Comparison of ENCODE assay signal across 10 cellular contexts in the genomic region with DNA sequence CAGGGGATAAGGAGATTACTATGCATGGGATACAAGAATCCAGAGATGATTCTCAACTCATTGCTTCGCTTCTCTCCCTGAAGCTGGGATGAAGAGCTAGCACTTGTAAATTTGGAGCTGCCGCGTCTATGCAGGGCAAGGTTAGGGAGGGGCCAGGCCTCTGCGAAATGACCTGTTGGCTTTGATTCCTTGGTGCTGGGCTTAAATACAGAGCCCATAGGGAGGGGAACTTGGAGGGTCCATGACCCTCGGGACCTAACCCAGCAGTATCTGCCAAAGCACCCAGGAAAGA. TPM values are rescaled to one million over a fixed set of nuclear protein-coding genes. Genes with fewer than 3 reads are reported as not detected.
DNase-seq lines count a peak whose midpoint lies in the region; ATAC-seq and TF ChIP-seq lines count a peak whose summit lies in the region.
"Had no signal": no experiment of that assay in that cellular context is flagged by ENCODE, and none has a peak within 500 bp of the region (broad histone marks: within the 10 kb centered on the region; RNA-seq: fewer than 3 reads in every experiment).

No MANE protein-coding gene starts in this region.

- H3K9me3 Mint-ChIP-seq in activated CD4-positive, alpha-beta T cell treated with anti-CD3 and anti-CD28 coated beads, Interleukin-2, amount 10 ng/mL, durations not matched to agents 24 days and 14 days: no peaks in the 10 kb centered on the region
- H3K9me3 Mint-ChIP-seq in CD8-positive, alpha-beta T cell: no peaks in the 10 kb centered on the region
- H3K9me3 Mint-ChIP-seq: activated T-cell treated with anti-CD3 and anti-CD28 coated beads, Interleukin-2, amount 50 U/mL, for 24 hours had no signal

- 0 to 2% methylated on average over 4 to 5 of the region's 5 CpGs for WGBS in upper lobe of left lung, 2 donors

- H3K27me3 ChIP-seq in lower lobe of right lung (ENCODE audit: low read depth) (peaks cover 30% of the 10 kb centered on the region), upper lobe of left lung (peaks cover 0 to 17% (median 8%) of the 10 kb centered on the region in 4 donors)
- H3K27me3 ChIP-seq in CD8-positive, alpha-beta T cell (ENCODE audit: insufficient read depth, low read length): no peaks in the 10 kb centered on the region

- CTCF ChIA-PET in CD8-positive, alpha-beta T cell (lab: Charles Lee): interaction anchor here (0.9 kb wide), 1 partner anchor 11 kb away, joined by 3 read pairs; no protein-coding TSS in a partner anchor

- ATAC-seq in lower lobe of right lung: peak; percentile 17 to 20
- ATAC-seq in upper lobe of left lung (ENCODE audit: low FRiP score in 2 of 2): peak in 1 of 2 donors; percentile 13
- ATAC-seq in CD8-positive, alpha-beta T cell: no peak

- peak; percentile 41 for DNase-seq in activated CD4-positive, alpha-beta T cell treated with anti-CD3 and anti-CD28 coated beads, Interleukin-2, amount 10 ng/mL, durations not matched to agents 24 days and 14 days
- DNase-seq in activated CD4-positive, alpha-beta T cell treated with anti-CD3 and anti-CD28 coated beads, Interleukin-2, amount 50 U/mL, for 4 hours: no peak
- DNase-seq in cardiac fibroblast (ENCODE audit: low read depth in 2 of 2) (peak in 1 of 2 donors; percentile 60), lower lobe of right lung (no peak), upper lobe of left lung (no peak), ecto neural progenitor cell (ENCODE audit: low spot score) (no peak), NCI-H2107 treated with DMSO at 0.1 percent for 48 hours (lab: John Stamatoyannopoulos, UW; ENCODE audit: unreplicated experiment) (no peak)
- no peak for DNase-seq in CD8-positive, alpha-beta T cell
- DNase-seq: activated T-cell treated with anti-CD3 and anti-CD28 coated beads, Interleukin-2, amount 50 U/mL, for 24 hours had no signal

- H3K27ac Mint-ChIP-seq in activated CD4-positive, alpha-beta T cell treated with anti-CD3 and anti-CD28 coated beads, Interleukin-2, amount 10 ng/mL, durations not matched to agents 24 days and 14 days: no peak overlapping the region
- H3K27ac Mint-ChIP-seq in CD8-positive, alpha-beta T cell: no peak overlapping the region
- H3K27ac Mint-ChIP-seq: activated T-cell treated with anti-CD3 and anti-CD28 coated beads, Interleukin-2, amount 50 U/mL, for 24 hours had no signal

- no peak overlapping the region for H3K4me3 Mint-ChIP-seq in activated CD4-positive, alpha-beta T cell treated with anti-CD3 and anti-CD28 coated beads, Interleukin-2, amount 10 ng/mL, durations not matched to agents 24 days and 14 days
- H3K4me3 Mint-ChIP-seq in CD8-positive, alpha-beta T cell: no peak overlapping the region
- H3K4me3 Mint-ChIP-seq: activated T-cell treated with anti-CD3 and anti-CD28 coated beads, Interleukin-2, amount 50 U/mL, for 24 hours had no signal

- no peak for TF ChIP-seq CTCF in cardiac fibroblast (IDR thresholded peaks at IDR 0.05; ENCODE audit: low read depth, low read length)
- no peak for TF ChIP-seq CTCF in lower lobe of right lung (IDR thresholded peaks at IDR 0.05)
- TF ChIP-seq CTCF in upper lobe of left lung (IDR thresholded peaks at IDR 0.05): no peak
- TF ChIP-seq CTCF in CD8-positive, alpha-beta T cell (IDR thresholded peaks at IDR 0.05): no peak

- intact Hi-C loops in activated CD4-positive, alpha-beta T cell treated with anti-CD3 and anti-CD28 coated beads, Interleukin-2, amount 10 ng/mL, durations not matched to agents 24 days and 14 days (cut with micrococcal nuclease): no loop called here
- intact Hi-C loops in lower lobe of right lung (cut with DNase I): no loop called here
- intact Hi-C loops in CD8-positive, alpha-beta T cell (cut with DNase I, micrococcal nuclease): no loop called here

- no peaks in the 10 kb centered on the region for H3K9me3 ChIP-seq in lower lobe of right lung
- H3K9me3 ChIP-seq in upper lobe of left lung: no peaks in the 10 kb centered on the region
- no peaks in the 10 kb centered on the region for H3K9me3 ChIP-seq in CD8-positive, alpha-beta T cell (ENCODE audit: low read length)
- H3K9me3 ChIP-seq: BE2C had no signal

- H3K4me3 ChIP-seq in cardiac fibroblast (replicated peaks in 1 of 2; ENCODE audit: low read depth in 2 of 2, low read length in 2 of 2) (peak overlapping the region; percentile 47 to 49), lower lobe of right lung (peak overlapping the region; percentile 53), upper lobe of left lung (peak overlapping the region in 3 of 4 donors; percentile 35 to 53 (median 48))
- H3K4me3 ChIP-seq in CD8-positive, alpha-beta T cell (ENCODE audit: low read depth, low read length): no peak overlapping the region

- TF ChIP-seq EP300 in upper lobe of left lung (IDR thresholded peaks at IDR 0.05): no peak

- POLR2A ChIA-PET in CD8-positive, alpha-beta T cell (lab: Charles Lee): no interaction called here

- H3K36me3 ChIP-seq in lower lobe of right lung: no peaks in the 10 kb centered on the region
- H3K36me3 ChIP-seq in upper lobe of left lung: no peaks in the 10 kb centered on the region
- H3K36me3 ChIP-seq in CD8-positive, alpha-beta T cell (ENCODE audit: insufficient read depth, low read length): no peaks in the 10 kb centered on the region
- H3K36me3 ChIP-seq: BE2C had no signal

- H3K27me3 Mint-ChIP-seq in activated CD4-positive, alpha-beta T cell treated with anti-CD3 and anti-CD28 coated beads, Interleukin-2, amount 10 ng/mL, durations not matched to agents 24 days and 14 days: peaks cover 57% of the 10 kb centered on the region
- peaks cover 49% of the 10 kb centered on the region for H3K27me3 Mint-ChIP-seq in CD8-positive, alpha-beta T cell (ENCODE audit: low read depth)

- H3K4me1 Mint-ChIP-seq in activated CD4-positive, alpha-beta T cell treated with anti-CD3 and anti-CD28 coated beads, Interleukin-2, amount 10 ng/mL, durations not matched to agents 24 days and 14 days: peaks cover 3% of the 10 kb centered on the region
- no peaks in the 10 kb centered on the region for H3K4me1 Mint-ChIP-seq in CD8-positive, alpha-beta T cell (ENCODE audit: low read depth)

- no peaks in the 10 kb centered on the region for H3K36me3 Mint-ChIP-seq in activated CD4-positive, alpha-beta T cell treated with anti-CD3 and anti-CD28 coated beads, Interleukin-2, amount 10 ng/mL, durations not matched to agents 24 days and 14 days (ENCODE audit: low read depth)
- H3K36me3 Mint-ChIP-seq in CD8-positive, alpha-beta T cell: no peaks in the 10 kb centered on the region

- peak overlapping the region; percentile 78 for H3K27ac ChIP-seq in lower lobe of right lung
- H3K27ac ChIP-seq in upper lobe of left lung: peak overlapping the region; percentile 63 to 81 (median 72)
- no peak overlapping the region for H3K27ac ChIP-seq in CD8-positive, alpha-beta T cell (ENCODE audit: low read depth, low read length)

- TF ChIP-seq POLR2A in upper lobe of left lung (IDR thresholded peaks at IDR 0.05): no peak

- peaks cover 18% of the 10 kb centered on the region for H3K4me1 ChIP-seq in lower lobe of right lung
- peaks cover 20 to 27% (median 24%) of the 10 kb centered on the region in 4 donors for H3K4me1 ChIP-seq in upper lobe of left lung
- H3K4me1 ChIP-seq in CD8-positive, alpha-beta T cell (ENCODE audit: insufficient read depth, low read length): no peaks in the 10 kb centered on the region
- H3K4me1 ChIP-seq: BE2C had no signal

RNA-seq across cellular contexts. Expression of a gene that starts 0.7 kb away (rescaled TPM):
- total RNA-seq in activated CD4-positive, alpha-beta T cell treated with anti-CD3 and anti-CD28 coated beads, Interleukin-2, amount 10 ng/mL, durations not matched to agents 24 days and 14 days: not detected in 2 replicates
- 9.0 TPM for total RNA-seq in lower lobe of right lung
- total RNA-seq in upper lobe of left lung: 10 to 100 TPM in 2 of 6 donors, 1 to 10 TPM in 4; 1.0 to 13.9 (median 7.1) TPM
- total RNA-seq in CD8-positive, alpha-beta T cell: not detected
